ENCODE assay signal across 1 cellular context in the genomic region with DNA sequence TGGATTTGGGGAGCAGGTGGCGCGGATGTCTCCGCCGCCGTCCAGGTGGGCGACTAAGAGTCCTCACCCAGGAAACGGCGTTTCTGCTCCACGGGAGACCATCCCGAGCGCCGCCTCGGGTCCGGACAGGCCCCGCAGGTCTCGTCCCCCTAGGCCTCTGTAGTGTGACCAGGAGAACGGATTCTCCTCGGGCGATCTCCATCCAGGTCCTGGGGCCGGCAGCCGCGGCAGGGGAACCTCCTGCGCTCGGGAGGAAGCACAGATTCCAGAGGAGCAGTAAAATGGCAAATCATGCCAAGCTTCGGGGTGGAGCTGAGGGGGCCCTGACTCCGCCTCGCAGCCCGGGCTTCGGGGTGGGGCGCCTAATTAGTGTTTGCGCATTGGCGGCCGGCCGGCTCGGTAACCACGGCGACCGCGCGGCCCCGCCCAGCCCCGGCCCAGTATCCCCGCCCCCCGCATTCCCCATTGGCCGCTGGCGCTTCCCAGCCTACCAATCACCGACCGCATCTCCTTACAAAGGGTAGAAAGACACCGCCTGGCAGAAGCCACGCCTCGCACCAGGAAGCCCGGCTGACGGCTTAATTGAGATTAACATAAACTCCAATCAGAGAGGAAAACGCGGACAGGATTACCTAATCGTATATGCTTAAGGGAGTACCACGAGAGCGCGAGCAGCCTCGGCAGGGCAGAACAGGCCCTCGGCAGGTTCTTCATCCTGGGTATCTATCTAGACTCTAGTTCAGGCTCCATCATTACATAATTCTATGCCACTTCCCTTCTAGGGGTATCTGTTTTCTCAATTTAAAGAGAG.
TF ChIP-seq lines count a peak whose summit lies in the region.

No MANE protein-coding gene starts in this region.

TF ChIP-seq in HepG2, 621 proteins besides CTCF, POLR2A, EP300 and RAD21 (continued from another document and continues in another):
- TF ChIP-seq, protein P1, sequence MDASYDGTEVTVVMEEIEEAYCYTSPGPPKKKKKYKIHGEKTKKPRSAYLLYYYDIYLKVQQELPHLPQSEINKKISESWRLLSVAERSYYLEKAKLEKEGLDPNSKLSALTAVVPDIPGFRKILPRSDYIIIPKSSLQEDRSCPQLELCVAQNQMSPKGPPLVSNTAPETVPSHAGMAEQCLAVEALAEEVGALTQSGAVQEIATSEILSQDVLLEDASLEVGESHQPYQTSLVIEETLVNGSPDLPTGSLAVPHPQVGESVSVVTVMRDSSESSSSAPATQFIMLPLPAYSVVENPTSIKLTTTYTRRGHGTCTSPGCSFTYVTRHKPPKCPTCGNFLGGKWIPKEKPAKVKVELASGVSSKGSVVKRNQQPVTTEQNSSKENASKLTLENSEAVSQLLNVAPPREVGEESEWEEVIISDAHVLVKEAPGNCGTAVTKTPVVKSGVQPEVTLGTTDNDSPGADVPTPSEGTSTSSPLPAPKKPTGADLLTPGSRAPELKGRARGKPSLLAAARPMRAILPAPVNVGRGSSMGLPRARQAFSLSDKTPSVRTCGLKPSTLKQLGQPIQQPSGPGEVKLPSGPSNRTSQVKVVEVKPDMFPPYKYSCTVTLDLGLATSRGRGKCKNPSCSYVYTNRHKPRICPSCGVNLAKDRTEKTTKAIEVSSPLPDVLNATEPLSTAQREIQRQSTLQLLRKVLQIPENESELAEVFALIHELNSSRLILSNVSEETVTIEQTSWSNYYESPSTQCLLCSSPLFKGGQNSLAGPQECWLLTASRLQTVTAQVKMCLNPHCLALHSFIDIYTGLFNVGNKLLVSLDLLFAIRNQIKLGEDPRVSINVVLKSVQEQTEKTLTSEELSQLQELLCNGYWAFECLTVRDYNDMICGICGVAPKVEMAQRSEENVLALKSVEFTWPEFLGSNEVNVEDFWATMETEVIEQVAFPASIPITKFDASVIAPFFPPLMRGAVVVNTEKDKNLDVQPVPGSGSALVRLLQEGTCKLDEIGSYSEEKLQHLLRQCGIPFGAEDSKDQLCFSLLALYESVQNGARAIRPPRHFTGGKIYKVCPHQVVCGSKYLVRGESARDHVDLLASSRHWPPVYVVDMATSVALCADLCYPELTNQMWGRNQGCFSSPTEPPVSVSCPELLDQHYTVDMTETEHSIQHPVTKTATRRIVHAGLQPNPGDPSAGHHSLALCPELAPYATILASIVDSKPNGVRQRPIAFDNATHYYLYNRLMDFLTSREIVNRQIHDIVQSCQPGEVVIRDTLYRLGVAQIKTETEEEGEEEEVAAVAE (CRISPR knock-in tag; IDR thresholded peaks at IDR 0.05; ENCODE audit: borderline replicate concordance), result no peak
- TF ChIP-seq, protein P2, sequence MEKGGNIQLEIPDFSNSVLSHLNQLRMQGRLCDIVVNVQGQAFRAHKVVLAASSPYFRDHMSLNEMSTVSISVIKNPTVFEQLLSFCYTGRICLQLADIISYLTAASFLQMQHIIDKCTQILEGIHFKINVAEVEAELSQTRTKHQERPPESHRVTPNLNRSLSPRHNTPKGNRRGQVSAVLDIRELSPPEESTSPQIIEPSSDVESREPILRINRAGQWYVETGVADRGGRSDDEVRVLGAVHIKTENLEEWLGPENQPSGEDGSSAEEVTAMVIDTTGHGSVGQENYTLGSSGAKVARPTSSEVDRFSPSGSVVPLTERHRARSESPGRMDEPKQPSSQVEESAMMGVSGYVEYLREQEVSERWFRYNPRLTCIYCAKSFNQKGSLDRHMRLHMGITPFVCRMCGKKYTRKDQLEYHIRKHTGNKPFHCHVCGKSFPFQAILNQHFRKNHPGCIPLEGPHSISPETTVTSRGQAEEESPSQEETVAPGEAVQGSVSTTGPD (CRISPR knock-in tag; IDR thresholded peaks at IDR 0.05), result no peak
- TF ChIP-seq SP4 (CRISPR knock-in tag; IDR thresholded peaks at IDR 0.05) (peak; percentile 76), KDM3A (CRISPR knock-in tag; IDR thresholded peaks at IDR 0.05; ENCODE audit: low read depth) (no peak), RFX3 (CRISPR knock-in tag; IDR thresholded peaks at IDR 0.05) (peak; percentile 62; the same call in 1 of the 2 replicates), TAF1 (CRISPR knock-in tag; IDR thresholded peaks at IDR 0.05) (peak; percentile 66), ZNF33B (CRISPR knock-in tag; IDR thresholded peaks at IDR 0.05) (no peak), ZNF333 (CRISPR knock-in tag; IDR thresholded peaks at IDR 0.05; ENCODE audit: borderline replicate concordance) (peak; percentile 36; the same call in 1 of the 2 replicates), CHD2 (IDR thresholded peaks at IDR 0.05; ENCODE audit: low read depth, low read length) (no peak), RORA (CRISPR knock-in tag; IDR thresholded peaks at IDR 0.05) (no peak), SMYD3 (CRISPR knock-in tag; IDR thresholded peaks at IDR 0.05) (no peak), ZNF10 (CRISPR knock-in tag; IDR thresholded peaks at IDR 0.05; ENCODE audit: borderline replicate concordance, low read depth) (no peak), SNAPC2 (CRISPR knock-in tag; IDR thresholded peaks at IDR 0.05) (no peak), TBP (CRISPR knock-in tag; IDR thresholded peaks at IDR 0.05) (no peak), RXRA (CRISPR knock-in tag; IDR thresholded peaks at IDR 0.05) (peak; percentile 47; the same call in 1 of the 2 replicates), EEA1 (CRISPR knock-in tag; IDR thresholded peaks at IDR 0.05; ENCODE audit: borderline replicate concordance) (no peak), IKZF4 (CRISPR knock-in tag; IDR thresholded peaks at IDR 0.05; ENCODE audit: borderline replicate concordance, low read depth, not compliant biosample characterization) (no peak), PPARG (CRISPR knock-in tag; conservative IDR thresholded peaks at IDR 0.05) (no peak), SP1 (IDR thresholded peaks at IDR 0.05) (no peak), SP1 (CRISPR knock-in tag; IDR thresholded peaks at IDR 0.05) (peak; percentile 61; the same call in 1 of the 2 replicates), SYNCRIP (IDR thresholded peaks at IDR 0.05; ENCODE audit: insufficient read depth, low read depth, low read length) (no peak), GABPA (IDR thresholded peaks at IDR 0.05; ENCODE audit: low read depth, low read length) (no peak), GABPA (CRISPR knock-in tag; IDR thresholded peaks at IDR 0.05; ENCODE audit: low read depth) (no peak), ZNF720 (CRISPR knock-in tag; IDR thresholded peaks at IDR 0.05) (no peak), ZBTB42 (CRISPR knock-in tag; IDR thresholded peaks at IDR 0.05) (no peak), ZNF777 (CRISPR knock-in tag; IDR thresholded peaks at IDR 0.05) (no peak), SRF (IDR thresholded peaks at IDR 0.05; ENCODE audit: low read depth, low read length) (peak; percentile 42; the same call in 1 of the 2 replicates), ZNF772 (CRISPR knock-in tag; IDR thresholded peaks at IDR 0.05) (no peak)
- TF ChIP-seq, protein P3, sequence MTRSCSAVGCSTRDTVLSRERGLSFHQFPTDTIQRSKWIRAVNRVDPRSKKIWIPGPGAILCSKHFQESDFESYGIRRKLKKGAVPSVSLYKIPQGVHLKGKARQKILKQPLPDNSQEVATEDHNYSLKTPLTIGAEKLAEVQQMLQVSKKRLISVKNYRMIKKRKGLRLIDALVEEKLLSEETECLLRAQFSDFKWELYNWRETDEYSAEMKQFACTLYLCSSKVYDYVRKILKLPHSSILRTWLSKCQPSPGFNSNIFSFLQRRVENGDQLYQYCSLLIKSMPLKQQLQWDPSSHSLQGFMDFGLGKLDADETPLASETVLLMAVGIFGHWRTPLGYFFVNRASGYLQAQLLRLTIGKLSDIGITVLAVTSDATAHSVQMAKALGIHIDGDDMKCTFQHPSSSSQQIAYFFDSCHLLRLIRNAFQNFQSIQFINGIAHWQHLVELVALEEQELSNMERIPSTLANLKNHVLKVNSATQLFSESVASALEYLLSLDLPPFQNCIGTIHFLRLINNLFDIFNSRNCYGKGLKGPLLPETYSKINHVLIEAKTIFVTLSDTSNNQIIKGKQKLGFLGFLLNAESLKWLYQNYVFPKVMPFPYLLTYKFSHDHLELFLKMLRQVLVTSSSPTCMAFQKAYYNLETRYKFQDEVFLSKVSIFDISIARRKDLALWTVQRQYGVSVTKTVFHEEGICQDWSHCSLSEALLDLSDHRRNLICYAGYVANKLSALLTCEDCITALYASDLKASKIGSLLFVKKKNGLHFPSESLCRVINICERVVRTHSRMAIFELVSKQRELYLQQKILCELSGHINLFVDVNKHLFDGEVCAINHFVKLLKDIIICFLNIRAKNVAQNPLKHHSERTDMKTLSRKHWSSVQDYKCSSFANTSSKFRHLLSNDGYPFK (CRISPR knock-in tag; IDR thresholded peaks at IDR 0.05; ENCODE audit: borderline replicate concordance), result no peak
- TF ChIP-seq, protein P4, sequence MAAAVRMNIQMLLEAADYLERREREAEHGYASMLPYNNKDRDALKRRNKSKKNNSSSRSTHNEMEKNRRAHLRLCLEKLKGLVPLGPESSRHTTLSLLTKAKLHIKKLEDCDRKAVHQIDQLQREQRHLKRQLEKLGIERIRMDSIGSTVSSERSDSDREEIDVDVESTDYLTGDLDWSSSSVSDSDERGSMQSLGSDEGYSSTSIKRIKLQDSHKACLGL (CRISPR knock-in tag; IDR thresholded peaks at IDR 0.05), result peak; percentile 67; the same call in 1 of the 2 replicates
- TF ChIP-seq, protein P5, sequence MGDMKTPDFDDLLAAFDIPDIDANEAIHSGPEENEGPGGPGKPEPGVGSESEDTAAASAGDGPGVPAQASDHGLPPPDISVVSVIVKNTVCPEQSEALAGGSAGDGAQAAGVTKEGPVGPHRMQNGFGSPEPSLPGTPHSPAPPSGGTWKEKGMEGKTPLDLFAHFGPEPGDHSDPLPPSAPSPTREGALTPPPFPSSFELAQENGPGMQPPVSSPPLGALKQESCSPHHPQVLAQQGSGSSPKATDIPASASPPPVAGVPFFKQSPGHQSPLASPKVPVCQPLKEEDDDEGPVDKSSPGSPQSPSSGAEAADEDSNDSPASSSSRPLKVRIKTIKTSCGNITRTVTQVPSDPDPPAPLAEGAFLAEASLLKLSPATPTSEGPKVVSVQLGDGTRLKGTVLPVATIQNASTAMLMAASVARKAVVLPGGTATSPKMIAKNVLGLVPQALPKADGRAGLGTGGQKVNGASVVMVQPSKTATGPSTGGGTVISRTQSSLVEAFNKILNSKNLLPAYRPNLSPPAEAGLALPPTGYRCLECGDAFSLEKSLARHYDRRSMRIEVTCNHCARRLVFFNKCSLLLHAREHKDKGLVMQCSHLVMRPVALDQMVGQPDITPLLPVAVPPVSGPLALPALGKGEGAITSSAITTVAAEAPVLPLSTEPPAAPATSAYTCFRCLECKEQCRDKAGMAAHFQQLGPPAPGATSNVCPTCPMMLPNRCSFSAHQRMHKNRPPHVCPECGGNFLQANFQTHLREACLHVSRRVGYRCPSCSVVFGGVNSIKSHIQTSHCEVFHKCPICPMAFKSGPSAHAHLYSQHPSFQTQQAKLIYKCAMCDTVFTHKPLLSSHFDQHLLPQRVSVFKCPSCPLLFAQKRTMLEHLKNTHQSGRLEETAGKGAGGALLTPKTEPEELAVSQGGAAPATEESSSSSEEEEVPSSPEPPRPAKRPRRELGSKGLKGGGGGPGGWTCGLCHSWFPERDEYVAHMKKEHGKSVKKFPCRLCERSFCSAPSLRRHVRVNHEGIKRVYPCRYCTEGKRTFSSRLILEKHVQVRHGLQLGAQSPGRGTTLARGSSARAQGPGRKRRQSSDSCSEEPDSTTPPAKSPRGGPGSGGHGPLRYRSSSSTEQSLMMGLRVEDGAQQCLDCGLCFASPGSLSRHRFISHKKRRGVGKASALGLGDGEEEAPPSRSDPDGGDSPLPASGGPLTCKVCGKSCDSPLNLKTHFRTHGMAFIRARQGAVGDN (CRISPR knock-in tag; IDR thresholded peaks at IDR 0.05), result peak; percentile 68
- TF ChIP-seq, protein P6, sequence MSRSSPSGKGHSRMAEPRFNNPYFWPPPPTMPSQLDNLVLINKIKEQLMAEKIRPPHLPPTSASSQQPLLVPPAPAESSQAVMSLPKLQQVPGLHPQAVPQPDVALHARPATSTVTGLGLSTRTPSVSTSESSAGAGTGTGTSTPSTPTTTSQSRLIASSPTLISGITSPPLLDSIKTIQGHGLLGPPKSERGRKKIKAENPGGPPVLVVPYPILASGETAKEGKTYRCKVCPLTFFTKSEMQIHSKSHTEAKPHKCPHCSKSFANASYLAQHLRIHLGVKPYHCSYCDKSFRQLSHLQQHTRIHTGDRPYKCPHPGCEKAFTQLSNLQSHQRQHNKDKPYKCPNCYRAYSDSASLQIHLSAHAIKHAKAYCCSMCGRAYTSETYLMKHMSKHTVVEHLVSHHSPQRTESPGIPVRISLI (CRISPR knock-in tag; IDR thresholded peaks at IDR 0.05; ENCODE audit: borderline replicate concordance), result no peak
- TF ChIP-seq, protein P7, sequence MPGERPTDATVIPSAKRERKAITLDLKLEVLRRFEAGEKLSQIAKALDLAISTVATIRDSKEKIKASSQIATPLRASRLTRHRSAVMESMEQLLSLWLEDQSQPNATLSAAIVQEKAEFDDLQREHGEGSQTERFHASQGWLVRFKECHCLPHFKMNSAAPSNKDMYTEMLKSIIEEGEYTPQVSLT (CRISPR knock-in tag; IDR thresholded peaks at IDR 0.05; ENCODE audit: borderline replicate concordance, low read depth), result no peak
- TF ChIP-seq, protein P8, sequence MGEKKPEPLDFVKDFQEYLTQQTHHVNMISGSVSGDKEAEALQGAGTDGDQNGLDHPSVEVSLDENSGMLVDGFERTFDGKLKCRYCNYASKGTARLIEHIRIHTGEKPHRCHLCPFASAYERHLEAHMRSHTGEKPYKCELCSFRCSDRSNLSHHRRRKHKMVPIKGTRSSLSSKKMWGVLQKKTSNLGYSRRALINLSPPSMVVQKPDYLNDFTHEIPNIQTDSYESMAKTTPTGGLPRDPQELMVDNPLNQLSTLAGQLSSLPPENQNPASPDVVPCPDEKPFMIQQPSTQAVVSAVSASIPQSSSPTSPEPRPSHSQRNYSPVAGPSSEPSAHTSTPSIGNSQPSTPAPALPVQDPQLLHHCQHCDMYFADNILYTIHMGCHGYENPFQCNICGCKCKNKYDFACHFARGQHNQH (CRISPR knock-in tag; IDR thresholded peaks at IDR 0.05), result no peak
- TF ChIP-seq, protein P9, sequence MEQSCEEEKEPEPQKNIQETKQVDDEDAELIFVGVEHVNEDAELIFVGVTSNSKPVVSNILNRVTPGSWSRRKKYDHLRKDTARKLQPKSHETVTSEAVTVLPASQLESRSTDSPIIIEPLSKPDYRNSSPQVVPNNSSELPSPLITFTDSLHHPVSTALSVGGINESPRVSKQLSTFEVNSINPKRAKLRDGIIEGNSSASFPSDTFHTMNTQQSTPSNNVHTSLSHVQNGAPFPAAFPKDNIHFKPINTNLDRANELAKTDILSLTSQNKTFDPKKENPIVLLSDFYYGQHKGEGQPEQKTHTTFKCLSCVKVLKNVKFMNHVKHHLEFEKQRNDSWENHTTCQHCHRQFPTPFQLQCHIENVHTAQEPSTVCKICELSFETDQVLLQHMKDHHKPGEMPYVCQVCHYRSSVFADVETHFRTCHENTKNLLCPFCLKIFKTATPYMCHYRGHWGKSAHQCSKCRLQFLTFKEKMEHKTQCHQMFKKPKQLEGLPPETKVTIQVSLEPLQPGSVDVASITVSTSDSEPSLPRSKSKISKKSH (CRISPR knock-in tag; IDR thresholded peaks at IDR 0.05; ENCODE audit: borderline replicate concordance), result no peak; the same call in 1 of the 2 replicates
- TF ChIP-seq, protein P10, sequence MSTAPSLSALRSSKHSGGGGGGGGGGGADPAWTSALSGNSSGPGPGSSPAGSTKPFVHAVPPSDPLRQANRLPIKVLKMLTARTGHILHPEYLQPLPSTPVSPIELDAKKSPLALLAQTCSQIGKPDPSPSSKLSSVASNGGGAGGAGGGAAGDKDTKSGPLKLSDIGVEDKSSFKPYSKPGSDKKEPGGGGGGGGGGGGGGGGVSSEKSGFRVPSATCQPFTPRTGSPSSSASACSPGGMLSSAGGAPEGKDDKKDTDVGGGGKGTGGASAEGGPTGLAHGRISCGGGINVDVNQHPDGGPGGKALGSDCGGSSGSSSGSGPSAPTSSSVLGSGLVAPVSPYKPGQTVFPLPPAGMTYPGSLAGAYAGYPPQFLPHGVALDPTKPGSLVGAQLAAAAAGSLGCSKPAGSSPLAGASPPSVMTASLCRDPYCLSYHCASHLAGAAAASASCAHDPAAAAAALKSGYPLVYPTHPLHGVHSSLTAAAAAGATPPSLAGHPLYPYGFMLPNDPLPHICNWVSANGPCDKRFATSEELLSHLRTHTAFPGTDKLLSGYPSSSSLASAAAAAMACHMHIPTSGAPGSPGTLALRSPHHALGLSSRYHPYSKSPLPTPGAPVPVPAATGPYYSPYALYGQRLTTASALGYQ (CRISPR knock-in tag; IDR thresholded peaks at IDR 0.05), result no peak
